8 cellular contexts compared by ENCODE assay signal in genomic region chr1:244050835-244051444, GRCh38. TPM values are rescaled to one million over a fixed set of nuclear protein-coding genes. Genes with fewer than 3 reads are reported as not detected.
DNase-seq lines count a peak whose midpoint lies in the region; ATAC-seq lines count a peak whose summit lies in the region.

TSS of gene ZBTB18 (plus strand) at chr1:244051283. CDS start at chr1:244051432, 149 bp downstream.

- no peak for ATAC-seq in T-cell (replicated peaks in 1 of 4)
- no peak for ATAC-seq in HG03378 (IDR thresholded peaks at IDR 0.05; ENCODE audit: unreplicated experiment)
- no peak for ATAC-seq in esophagus mucosa
- ATAC-seq in HG02678 (IDR thresholded peaks at IDR 0.05; ENCODE audit: unreplicated experiment): no peak

- CTCF ChIA-PET in T-cell (lab: Charles Lee): interaction anchor here (0.6 to 1.3 kb wide), 5 partner anchors 9 to 24 kb away, joined by 3 to 10 read pairs (median 4); no protein-coding TSS in a partner anchor

- no peak within 1 kb of the TSS for H3K27ac Mint-ChIP-seq in T-cell

- no peaks in the 10 kb centered on the region for H3K27me3 ChIP-seq in muscle layer of duodenum (ENCODE audit: low read depth, low read length)

- H3K36me3 ChIP-seq in muscle layer of duodenum (ENCODE audit: control insufficient read depth in 1 of 2, insufficient read depth in 2 of 2, low read length in 2 of 2): peaks cover 13% of the 10 kb centered on the region in 2 donors

- H3K4me1 Mint-ChIP-seq in T-cell: peaks cover 16 to 26% (median 23%) of the 10 kb centered on the region in 3 donors

- peak; percentile 67 for DNase-seq in DMS153 treated with DMSO at 0.1 percent for 48 hours (lab: John Stamatoyannopoulos, UW; ENCODE audit: unreplicated experiment)
- DNase-seq in NAMALWA (ENCODE audit: low spot score): peak; percentile 66
- DNase-seq in T-cell: no peak
- DNase-seq in fibroblast of gingiva (ENCODE audit: low read depth): peak; percentile 42

- H3K4me3 ChIP-seq in muscle layer of duodenum (ENCODE audit: low read depth in 1 of 2, low read length in 2 of 2): peak within 1 kb of the TSS; percentile 76 to 88

- POLR2A ChIA-PET in T-cell (lab: Charles Lee): interaction anchor here (0.6 to 3.4 kb wide), 3 partner anchors 24 to 29 kb away, joined by 3 to 16 read pairs (median 5); no protein-coding TSS in a partner anchor

- H3K9me3 Mint-ChIP-seq in T-cell: no peaks in the 10 kb centered on the region

- H3K27me3 Mint-ChIP-seq in T-cell: no peaks in the 10 kb centered on the region

- H3K36me3 Mint-ChIP-seq in T-cell: peaks cover 6% of the 10 kb centered on the region

- H3K9me3 ChIP-seq in muscle layer of duodenum (ENCODE audit: control insufficient read depth in 1 of 2, low read length in 2 of 2): no peaks in the 10 kb centered on the region

- H3K4me3 Mint-ChIP-seq in T-cell: peak within 1 kb of the TSS in 1 of 3 donors; percentile 98

- peaks cover 19 to 21% of the 10 kb centered on the region in 2 donors for H3K4me1 ChIP-seq in muscle layer of duodenum (ENCODE audit: control insufficient read depth in 1 of 2, insufficient read depth in 2 of 2, low read length in 2 of 2)

- H3K27ac ChIP-seq in muscle layer of duodenum (ENCODE audit: low read length): peak within 1 kb of the TSS; percentile 79

RNA-seq across cellular contexts. Expression of gene ZBTB18, which starts in this region (rescaled TPM):
- total RNA-seq in T-cell (10 to 100 TPM; 41.2 to 58.4 (median 52.4) TPM), esophagus mucosa (3.1 TPM)

Comparison
In these comparisons a context has a peak if more than half of its experiments do, and no peak if none do; other contexts are left out.
1. RNA of gene ZBTB18 (total RNA-seq): 41.2 to 58.4 TPM in T-cell; 3.1 TPM in esophagus mucosa (single experiment); every median in the first group is over 10 times any median in the second.
2. DNase-seq: peak in DMS153 treated with DMSO at 0.1 percent for 48 hours (single experiment), NAMALWA (single experiment) and fibroblast of gingiva (single experiment); none in T-cell (0 of 34).